Comparison of ENCODE assay signal across 12 cellular contexts in the genomic region with DNA sequence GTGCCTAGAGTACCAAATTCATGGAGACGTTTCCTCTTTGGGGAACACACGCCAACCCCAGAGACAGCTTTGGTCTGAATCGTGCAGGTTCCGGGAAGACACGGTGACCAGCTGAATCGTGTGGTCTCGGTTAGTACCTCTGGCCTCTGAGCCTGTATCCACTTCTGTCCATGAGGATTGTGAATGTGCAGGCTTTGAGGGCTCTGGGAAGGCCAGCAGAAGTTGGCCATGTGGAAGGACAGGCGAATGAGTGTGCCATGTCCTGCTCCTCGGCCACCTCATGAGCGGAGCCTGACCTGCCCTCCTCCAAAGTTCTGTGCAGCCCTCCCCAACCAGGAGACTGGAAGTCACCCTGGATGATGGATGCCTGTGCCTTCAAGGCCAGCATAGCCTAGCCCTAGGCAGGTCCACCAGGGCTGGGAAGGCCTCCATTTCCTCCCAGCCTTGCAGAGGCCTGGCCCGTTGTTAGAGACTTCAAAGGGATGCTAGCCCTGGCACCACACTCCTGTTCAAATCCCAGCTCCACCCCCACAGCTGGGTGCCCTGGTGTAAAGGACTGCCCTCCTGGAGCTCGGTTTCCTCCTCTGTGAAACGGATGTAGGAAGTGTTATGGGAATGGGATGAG. TPM values are rescaled to one million over a fixed set of nuclear protein-coding genes. Genes with fewer than 3 reads are reported as not detected.
A peak's percentile ranks its signal among the peaks of the same experiment; 100 is the strongest.
DNase-seq lines count a peak whose midpoint lies in the region; TF ChIP-seq lines count a peak whose summit lies in the region.
"Had no signal": no experiment of that assay in that cellular context is flagged by ENCODE, and none has a peak within 500 bp of the region (broad histone marks: within the 10 kb centered on the region; RNA-seq: fewer than 3 reads in every experiment).

No MANE protein-coding gene starts in this region.

- H3K9me3 Mint-ChIP-seq in endothelial cell (ENCODE audit: unreplicated experiment): no peaks in the 10 kb centered on the region

- peak; percentile 74 for DNase-seq in ELF-1 (ENCODE audit: low read depth, low spot score)
- peak; percentile 43 for DNase-seq in endothelial cell (ENCODE audit: low spot score)
- DNase-seq in GM19240 (ENCODE audit: insufficient read length, low spot score): no peak
- no peak for DNase-seq in GDM1 (lab: John Stamatoyannopoulos, UW)
- DNase-seq in DMS 273 treated with DMSO at 0.1 percent for 48 hours (lab: John Stamatoyannopoulos, UW): no peak
- DNase-seq: ovary had no signal

- no peaks in the 10 kb centered on the region for H4K20me1 ChIP-seq in KMS-11 (ENCODE audit: insufficient read depth)
- no peaks in the 10 kb centered on the region for H4K20me1 ChIP-seq in neural cell (ENCODE audit: insufficient read depth)

- H3F3A ChIP-seq in neural cell (ENCODE audit: insufficient read depth, low read length, poor library complexity, severe bottlenecking): no peaks in the 10 kb centered on the region

- H2AFZ ChIP-seq in KMS-11 (ENCODE audit: low read depth) (no peak overlapping the region), neural cell (ENCODE audit: low read depth, low read length) (no peak overlapping the region)

- TF ChIP-seq CTCF in KMS-11 (conservative IDR thresholded peaks at IDR 0.05; ENCODE audit: low read depth, low read length): no peak
- no peak for TF ChIP-seq CTCF in endothelial cell (IDR thresholded peaks at IDR 0.05; ENCODE audit: unreplicated experiment)
- no peak for TF ChIP-seq CTCF in neural cell (IDR thresholded peaks at IDR 0.05; ENCODE audit: poor library complexity, severe bottlenecking)

- H3K4me3 ChIP-seq in KMS-11 (IDR thresholded peaks at IDR 0.05; ENCODE audit: insufficient read depth, low read depth, low read length) (no peak overlapping the region), neural cell (ENCODE audit: low read length) (peak overlapping the region; percentile 79)
- H3K4me3 ChIP-seq: ovary, SJSA1 had no signal

- H3K27me3 ChIP-seq in KMS-11 (ENCODE audit: insufficient read depth, low read depth) (0 out of 2 replicates have a peak, but pooled peaks cover 2% of the 10 kb centered on the region), neural cell (ENCODE audit: insufficient read depth, low read depth, low read length) (peaks cover 8% of the 10 kb centered on the region)
- H3K27me3 ChIP-seq: ovary had no signal

- no peak for TF ChIP-seq RAD21 in neural cell (conservative IDR thresholded peaks at IDR 0.05)

- peaks cover 34% of the 10 kb centered on the region for H3K4me1 Mint-ChIP-seq in endothelial cell (ENCODE audit: unreplicated experiment)

- H3K4me1 ChIP-seq in KMS-11 (ENCODE audit: low read depth, poor library complexity, severe bottlenecking): peaks cover 4% of the 10 kb centered on the region
- H3K4me1 ChIP-seq: breast epithelium had no signal

- peaks cover 17% of the 10 kb centered on the region for H3K27me3 Mint-ChIP-seq in endothelial cell (ENCODE audit: unreplicated experiment)

- peak overlapping the region; percentile 93 for H3K4me3 Mint-ChIP-seq in endothelial cell (ENCODE audit: unreplicated experiment)

- no peaks in the 10 kb centered on the region for H3K9me2 ChIP-seq in neural cell (ENCODE audit: insufficient read depth, low read length)

- H3K79me2 ChIP-seq in KMS-11 (ENCODE audit: insufficient read depth, low read depth) (no peaks in the 10 kb centered on the region), neural cell (replicated peaks; ENCODE audit: insufficient read depth, low read length) (no peaks in the 10 kb centered on the region)

- H3K36me3 Mint-ChIP-seq in endothelial cell (ENCODE audit: low read depth, unreplicated experiment): peaks cover 8% of the 10 kb centered on the region

- H3K9ac ChIP-seq in KMS-11: no peak overlapping the region
- H3K9ac ChIP-seq in neural cell (ENCODE audit: low read length): no peak overlapping the region

- no peak for TF ChIP-seq EP300 in neural cell (conservative IDR thresholded peaks at IDR 0.05; ENCODE audit: poor library complexity, severe bottlenecking)

- H3K36me3 ChIP-seq in KMS-11 (ENCODE audit: insufficient read depth): no peaks in the 10 kb centered on the region
- H3K36me3 ChIP-seq in neural cell (ENCODE audit: insufficient read depth, low read length): no peaks in the 10 kb centered on the region
- H3K36me3 ChIP-seq: breast epithelium, ovary, SJSA1 had no signal

- no peak overlapping the region for H3K27ac Mint-ChIP-seq in endothelial cell (ENCODE audit: unreplicated experiment)

- H3K9me3 ChIP-seq in neural cell (ENCODE audit: low read length): no peaks in the 10 kb centered on the region
- H3K9me3 ChIP-seq: breast epithelium, ovary, SJSA1 had no signal

- H3K4me2 ChIP-seq in KMS-11 (peak overlapping the region; percentile 18; the same call in 1 of the 2 replicates), neural cell (ENCODE audit: low read length) (no peak overlapping the region)

- H3K27ac ChIP-seq in KMS-11 (no peak overlapping the region), neural cell (ENCODE audit: low read length) (no peak overlapping the region)
- H3K27ac ChIP-seq: breast epithelium, C4-2B, ovary, SJSA1 had no signal

TF ChIP-seq in neural cell, 6 proteins besides CTCF, POLR2A, EP300 and RAD21:
- TF ChIP-seq, protein P1, sequence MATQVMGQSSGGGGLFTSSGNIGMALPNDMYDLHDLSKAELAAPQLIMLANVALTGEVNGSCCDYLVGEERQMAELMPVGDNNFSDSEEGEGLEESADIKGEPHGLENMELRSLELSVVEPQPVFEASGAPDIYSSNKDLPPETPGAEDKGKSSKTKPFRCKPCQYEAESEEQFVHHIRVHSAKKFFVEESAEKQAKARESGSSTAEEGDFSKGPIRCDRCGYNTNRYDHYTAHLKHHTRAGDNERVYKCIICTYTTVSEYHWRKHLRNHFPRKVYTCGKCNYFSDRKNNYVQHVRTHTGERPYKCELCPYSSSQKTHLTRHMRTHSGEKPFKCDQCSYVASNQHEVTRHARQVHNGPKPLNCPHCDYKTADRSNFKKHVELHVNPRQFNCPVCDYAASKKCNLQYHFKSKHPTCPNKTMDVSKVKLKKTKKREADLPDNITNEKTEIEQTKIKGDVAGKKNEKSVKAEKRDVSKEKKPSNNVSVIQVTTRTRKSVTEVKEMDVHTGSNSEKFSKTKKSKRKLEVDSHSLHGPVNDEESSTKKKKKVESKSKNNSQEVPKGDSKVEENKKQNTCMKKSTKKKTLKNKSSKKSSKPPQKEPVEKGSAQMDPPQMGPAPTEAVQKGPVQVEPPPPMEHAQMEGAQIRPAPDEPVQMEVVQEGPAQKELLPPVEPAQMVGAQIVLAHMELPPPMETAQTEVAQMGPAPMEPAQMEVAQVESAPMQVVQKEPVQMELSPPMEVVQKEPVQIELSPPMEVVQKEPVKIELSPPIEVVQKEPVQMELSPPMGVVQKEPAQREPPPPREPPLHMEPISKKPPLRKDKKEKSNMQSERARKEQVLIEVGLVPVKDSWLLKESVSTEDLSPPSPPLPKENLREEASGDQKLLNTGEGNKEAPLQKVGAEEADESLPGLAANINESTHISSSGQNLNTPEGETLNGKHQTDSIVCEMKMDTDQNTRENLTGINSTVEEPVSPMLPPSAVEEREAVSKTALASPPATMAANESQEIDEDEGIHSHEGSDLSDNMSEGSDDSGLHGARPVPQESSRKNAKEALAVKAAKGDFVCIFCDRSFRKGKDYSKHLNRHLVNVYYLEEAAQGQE (IDR thresholded peaks at IDR 0.05; ENCODE audit: borderline replicate concordance): no peak

RNA-seq across cellular contexts. Expression of a gene that starts 1.7 kb away (rescaled TPM):
- total RNA-seq in endothelial cell (ENCODE audit: unreplicated experiment): 35.4 TPM
- 155 and 164 TPM in 2 replicates for polyA plus RNA-seq in neural cell
- 26.3 and 26.5 TPM in 2 replicates for polyA minus RNA-seq in neural cell
- total RNA-seq: SJSA1 had no signal

RNA-seq across cellular contexts. Expression of a gene that starts 16.8 kb away (rescaled TPM):
- 0.92 TPM for total RNA-seq in endothelial cell (ENCODE audit: unreplicated experiment)
- 0.62 and 0.84 TPM in 2 replicates for polyA plus RNA-seq in neural cell
- polyA minus RNA-seq in neural cell: 0.97 and 1.0 TPM in 2 replicates
- total RNA-seq: lung microvascular endothelial cell, SJSA1 had no signal

RNA-seq across cellular contexts. Expression of a gene that starts 39.4 kb away (rescaled TPM):
- total RNA-seq in endothelial cell (ENCODE audit: unreplicated experiment): 1.1 TPM
- polyA plus RNA-seq in neural cell: not detected in 2 replicates
- polyA minus RNA-seq in neural cell: not detected in 2 replicates
- total RNA-seq: breast epithelium, lung microvascular endothelial cell, ovary had no signal
- polyA plus RNA-seq: ovary had no signal

Comparison
In these comparisons a context has a peak if more than half of its experiments do, and no peak if none do; other contexts are left out.
1. DNase-seq: peak in ELF-1 (single experiment) and endothelial cell (single experiment); none in GM19240 (single experiment), GDM1 (single experiment) and DMS 273 treated with DMSO at 0.1 percent for 48 hours (single experiment).